ENCODE assay signal across 26 cellular contexts in genomic region chr3:28590851-28591250, GRCh38.
DNase-seq lines count a peak whose midpoint lies in the region; ATAC-seq and TF ChIP-seq lines count a peak whose summit lies in the region.
"Had no signal": no experiment of that assay in that cellular context is flagged by ENCODE, and none has a peak within 500 bp of the region (broad histone marks: within the 10 kb centered on the region; RNA-seq: fewer than 3 reads in every experiment).

No MANE protein-coding gene starts in this region.

- no peaks in the 10 kb centered on the region for H3K9me3 ChIP-seq in fibroblast of lung (ENCODE audit: control insufficient read depth, insufficient read depth, low read depth, low read length)
- H3K9me3 ChIP-seq: transverse colon had no signal

- peaks cover 6% of the 10 kb centered on the region; the same call in 1 of the 2 replicates for H3K27me3 ChIP-seq in ACC112 (ENCODE audit: insufficient read depth, low read length)
- no peaks in the 10 kb centered on the region for H3K27me3 ChIP-seq in fibroblast of lung (ENCODE audit: control insufficient read depth, insufficient read depth, low read length)
- H3K27me3 ChIP-seq: transverse colon had no signal

- H2AFZ ChIP-seq in ACC112 (ENCODE audit: low read length, unreplicated experiment) (no peak overlapping the region), fibroblast of lung (ENCODE audit: low read length) (no peak overlapping the region)
- H2AFZ ChIP-seq: parathyroid adenoma had no signal

- peak overlapping the region; percentile 66 for H3K4me2 ChIP-seq in fibroblast of lung (ENCODE audit: extremely low read depth, insufficient read depth, low read length)

- H4K20me1 ChIP-seq in fibroblast of lung (ENCODE audit: control insufficient read depth, extremely low read depth, insufficient read depth, low read length): no peaks in the 10 kb centered on the region

- H3K36me3 ChIP-seq in ACC112 (ENCODE audit: insufficient read depth, low read length) (no peaks in the 10 kb centered on the region), fibroblast of lung (ENCODE audit: control insufficient read depth, insufficient read depth, low read length) (no peaks in the 10 kb centered on the region)
- H3K36me3 ChIP-seq: transverse colon had no signal

- no peaks in the 10 kb centered on the region for H3K4me1 ChIP-seq in ACC112 (ENCODE audit: control insufficient read depth, insufficient read depth, low read length, unreplicated experiment)
- H3K4me1 ChIP-seq in fibroblast of lung (ENCODE audit: control insufficient read depth, extremely low read depth, insufficient read depth, low read length): no peaks in the 10 kb centered on the region
- H3K4me1 ChIP-seq: parathyroid adenoma, transverse colon had no signal

- H3K9ac ChIP-seq in fibroblast of lung (ENCODE audit: insufficient read depth, low read length): no peak overlapping the region
- H3K9ac ChIP-seq: parathyroid adenoma had no signal

- DNase-seq in H4 (ENCODE audit: low spot score) (peak; percentile 13), RPMI8226 (peak; percentile 2), fibroblast of lung (ENCODE audit: low read depth in 2 of 2) (peak; percentile 9 to 34), NCI-H2171 (lab: John Stamatoyannopoulos, UW) (no peak)
- DNase-seq: activated CD4-positive, alpha-beta T cell treated with anti-CD3 and anti-CD28 coated beads, Interleukin-2, amount 10 ng/mL, durations not matched to agents 24 days and 14 days; activated naive CD4-positive, alpha-beta T cell treated with anti-CD3 and anti-CD28 coated beads, Interleukin-2, amount 10 ng/mL, durations not matched to agents 7 days and 5 days; AML-193; amygdala; CD8-positive, alpha-beta T cell; effector memory CD4-positive, alpha-beta T cell; Kasumi-1; NCI-H1092; NCI-H187 treated with DMSO at 0.1 percent for 48 hours; NCI-H2227 treated with DMSO at 0.1 percent for 48 hours; NCI-H526 treated with DMSO at 0.1 percent for 48 hours; transverse colon had no signal

- TF ChIP-seq CTCF in fibroblast of lung (conservative IDR thresholded peaks at IDR 0.05 in 1 of 2, IDR thresholded peaks at IDR 0.05 in 1 of 2; ENCODE audit: low read depth in 1 of 2, low read length in 2 of 2): no peak

- no peak overlapping the region for H3K27ac ChIP-seq in ACC112 (ENCODE audit: low read depth, low read length)
- no peak overlapping the region for H3K27ac ChIP-seq in fibroblast of lung (ENCODE audit: insufficient read depth, low read length)
- H3K27ac ChIP-seq: coronary artery, parathyroid adenoma, transverse colon, VCaP had no signal

- ATAC-seq in HG02970 (IDR thresholded peaks at IDR 0.05; ENCODE audit: low FRiP score, unreplicated experiment): no peak
- no peak for ATAC-seq in GM21737 (IDR thresholded peaks at IDR 0.05; ENCODE audit: unreplicated experiment)
- no peak for ATAC-seq in HG03520 (IDR thresholded peaks at IDR 0.05; ENCODE audit: unreplicated experiment)
- ATAC-seq: CD8-positive, alpha-beta T cell; HCT116; HepG2 had no signal

- H3K4me3 ChIP-seq in ACC112 (ENCODE audit: low read depth, low read length) (peak overlapping the region; percentile 12), fibroblast of lung (replicated peaks in 1 of 4; ENCODE audit: control extremely low read depth in 1 of 4, insufficient read depth in 1 of 4, low read depth in 3 of 4, low read length in 4 of 4) (peak overlapping the region in 1 of 4 experiments; percentile 16)
- H3K4me3 ChIP-seq: coronary artery, lung, transverse colon had no signal

- H3K79me2 ChIP-seq in ACC112 (ENCODE audit: control insufficient read depth, insufficient read depth, low read length, unreplicated experiment): no peaks in the 10 kb centered on the region
- H3K79me2 ChIP-seq in fibroblast of lung (ENCODE audit: control insufficient read depth, insufficient read depth, low read length): no peaks in the 10 kb centered on the region
- H3K79me2 ChIP-seq: parathyroid adenoma had no signal
